ENCODE assay signal across 10 cellular contexts in the genomic region with DNA sequence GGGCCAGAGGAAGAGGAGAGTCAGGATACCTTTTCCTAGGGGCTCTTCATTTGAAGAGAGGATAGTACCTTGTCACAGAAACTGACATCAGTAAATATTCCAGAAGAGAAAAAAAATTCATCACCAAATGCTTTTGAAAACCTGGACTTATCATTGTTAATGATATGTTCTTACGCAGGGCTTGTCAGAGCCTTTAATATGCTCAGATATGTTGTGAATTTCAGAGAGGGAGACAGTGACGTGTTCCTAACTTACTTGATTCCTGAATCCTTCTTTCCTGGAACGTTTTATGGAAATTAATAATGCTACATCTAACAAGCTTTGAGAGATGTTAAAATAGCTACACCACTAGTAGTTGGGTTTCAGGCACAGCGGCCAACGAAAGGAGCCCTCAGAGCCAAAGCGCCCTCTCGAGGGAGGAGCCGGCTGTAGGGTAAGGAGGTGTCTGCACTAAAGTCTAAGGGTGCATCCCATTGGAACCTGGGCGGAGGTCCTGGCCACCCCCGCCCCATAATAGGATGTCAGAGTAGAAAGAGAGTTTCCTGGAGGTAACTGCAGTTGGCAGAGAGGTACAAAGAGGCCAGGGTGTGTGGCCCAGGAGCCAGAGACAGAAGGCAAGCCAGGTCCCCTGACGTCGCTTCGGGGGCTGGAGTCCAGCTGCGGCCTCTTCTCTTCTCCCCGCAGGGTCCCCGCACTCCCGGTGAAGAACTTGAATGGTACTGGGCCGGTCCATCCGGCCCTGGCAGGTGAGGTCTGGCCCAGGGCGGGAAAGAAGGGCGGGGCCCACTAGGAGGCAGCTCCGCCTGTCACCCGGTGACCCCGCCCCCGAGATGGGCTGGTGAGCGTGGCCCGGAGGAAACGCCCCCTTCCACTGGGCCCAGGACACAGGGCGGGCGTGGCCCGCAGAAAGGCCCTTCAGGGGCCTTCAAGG. TPM values are rescaled to one million over a fixed set of nuclear protein-coding genes. Genes with fewer than 3 reads are reported as not detected.
DNase-seq lines count a peak whose midpoint lies in the region; ATAC-seq and TF ChIP-seq lines count a peak whose summit lies in the region.
"Had no signal": no experiment of that assay in that cellular context is flagged by ENCODE, and none has a peak within 500 bp of the region (broad histone marks: within the 10 kb centered on the region; RNA-seq: fewer than 3 reads in every experiment).

No MANE protein-coding gene starts in this region.

- H3K4me1 ChIP-seq in DND-41 (ENCODE audit: insufficient read depth, low read length) (peaks cover 78% of the 10 kb centered on the region), HUES6 (ENCODE audit: control insufficient read depth, insufficient read depth, low read length) (peaks cover 9% of the 10 kb centered on the region), mucosa of descending colon (ENCODE audit: low read depth) (peaks cover 4% of the 10 kb centered on the region)

- peak overlapping the region; percentile 95 for H3K27ac ChIP-seq in DND-41 (ENCODE audit: low read length)
- no peak overlapping the region for H3K27ac ChIP-seq in HUES6 (ENCODE audit: low read depth, low read length)
- peak overlapping the region in 1 of 2 donors; percentile 1 for H3K27ac ChIP-seq in coronary artery

- no peaks in the 10 kb centered on the region for H4K20me1 ChIP-seq in DND-41 (ENCODE audit: insufficient read depth, low read length)

- intact Hi-C loops in mucosa of descending colon (cut with DNase I, micrococcal nuclease) = no loop called here

- no peak overlapping the region for H3K9ac ChIP-seq in DND-41 (ENCODE audit: low read depth, low read length)
- H3K9ac ChIP-seq in HUES6 (ENCODE audit: low read length) = no peak overlapping the region

- peaks cover 95% of the 10 kb centered on the region for H3K36me3 ChIP-seq in DND-41 (ENCODE audit: insufficient read depth, low read length)
- no peaks in the 10 kb centered on the region for H3K36me3 ChIP-seq in HUES6 (ENCODE audit: control insufficient read depth, insufficient read depth, low read length)
- no peaks in the 10 kb centered on the region for H3K36me3 ChIP-seq in mucosa of descending colon (ENCODE audit: low read depth)

- H3K79me2 ChIP-seq in DND-41 (ENCODE audit: insufficient read depth, low read length) = peaks cover 52% of the 10 kb centered on the region

- H3K4me3 ChIP-seq in DND-41 (ENCODE audit: low read depth in 1 of 2, low read length in 2 of 2) (no peak overlapping the region), HUES6 (ENCODE audit: low read depth, low read length) (peak overlapping the region; percentile 55), coronary artery (peak overlapping the region; percentile 26), mucosa of descending colon (no peak overlapping the region)

- no peak overlapping the region for H3K4me2 ChIP-seq in DND-41 (ENCODE audit: insufficient read depth, low read length)

- H3K9me3 ChIP-seq in DND-41 (ENCODE audit: insufficient read depth, low read length, severe bottlenecking) (no peaks in the 10 kb centered on the region), HUES6 (ENCODE audit: control insufficient read depth, insufficient read depth, low read depth, low read length) (no peaks in the 10 kb centered on the region), mucosa of descending colon (no peaks in the 10 kb centered on the region)

- no peaks in the 10 kb centered on the region for H3K27me3 ChIP-seq in DND-41 (ENCODE audit: insufficient read depth, low read length, poor library complexity)
- H3K27me3 ChIP-seq in HUES6 (ENCODE audit: control insufficient read depth, insufficient read depth, low read length) = peaks cover 14% of the 10 kb centered on the region

- H2AFZ ChIP-seq in DND-41 (ENCODE audit: low read depth, low read length) = no peak overlapping the region

- peak; percentile 51 for DNase-seq in DND-41
- DNase-seq in coronary artery (ENCODE audit: low spot score) = no peak
- peak; percentile 81 to 84 (median 83) for DNase-seq in mucosa of descending colon
- DNase-seq in NCI-H2171 (lab: John Stamatoyannopoulos, UW) = no peak
- DNase-seq: activated T-cell treated with anti-CD3 and anti-CD28 coated beads, Interleukin-2, amount 50 U/mL, for 4 hours; NCI-H2029 had no signal

- TF ChIP-seq CTCF in DND-41 (IDR thresholded peaks at IDR 0.05; ENCODE audit: borderline replicate concordance, extremely low read depth, low read length, poor library complexity, severe bottlenecking) (no peak), coronary artery (IDR thresholded peaks at IDR 0.05) (no peak), mucosa of descending colon (IDR thresholded peaks at IDR 0.05) (no peak)

- ATAC-seq in DND-41 (ENCODE audit: insufficient read depth, low read depth) = no peak
- ATAC-seq in mucosa of descending colon = peak; percentile 87
- ATAC-seq in GM18498 (IDR thresholded peaks at IDR 0.05; ENCODE audit: unreplicated experiment) = no peak
- no peak for ATAC-seq in HG02870 (IDR thresholded peaks at IDR 0.05; ENCODE audit: unreplicated experiment)
- no peak for ATAC-seq in GM19324 (IDR thresholded peaks at IDR 0.05; ENCODE audit: low FRiP score, unreplicated experiment)
- ATAC-seq: activated T-cell treated with anti-CD3 and anti-CD28 coated beads, Interleukin-2, amount 50 U/mL, for 4 hours had no signal

RNA-seq across cellular contexts. Expression of gene DTX1, which starts 36.2 kb away (rescaled TPM):
- 1 to 10 TPM in 2 of 3 donors, under 1 TPM in 1; 0.67 to 5.9 (median 1.6) TPM for total RNA-seq in mucosa of descending colon

RNA-seq across cellular contexts. Expression of gene RASAL1, which starts 42.8 kb away (rescaled TPM):
- 1 to 10 TPM; 3.3 to 7.9 (median 6.5) TPM for total RNA-seq in mucosa of descending colon

RNA-seq across cellular contexts. Expression of gene CFAP73, which starts 56.8 kb away (rescaled TPM):
- under 1 TPM in 1 of 3 donors, not detected in 2; 0.34 TPM for total RNA-seq in mucosa of descending colon

Comparison
In these comparisons a context has a peak if more than half of its experiments do, and no peak if none do; other contexts are left out.
1. DNase-seq: peak in DND-41 (single experiment) and mucosa of descending colon (3 of 3); none in coronary artery (single experiment) and NCI-H2171 (single experiment).
2. H3K4me3 ChIP-seq: peak in HUES6 (single experiment) and coronary artery (single experiment); none in DND-41 (0 of 2) and mucosa of descending colon (single experiment).